16 cellular contexts compared by ENCODE assay signal in genomic region chr7:7352845-7353244, GRCh38.
DNase-seq lines count a peak whose midpoint lies in the region; ATAC-seq and TF ChIP-seq lines count a peak whose summit lies in the region.
"Had no signal": no experiment of that assay in that cellular context is flagged by ENCODE, and none has a peak within 500 bp of the region (broad histone marks: within the 10 kb centered on the region; RNA-seq: fewer than 3 reads in every experiment).

No MANE protein-coding gene starts in this region.

- H3K9me3 ChIP-seq in Caco-2 = no peaks in the 10 kb centered on the region
- H3K9me3 ChIP-seq in mammary epithelial cell (replicated peaks; ENCODE audit: insufficient read depth, low read length) = no peaks in the 10 kb centered on the region
- H3K9me3 ChIP-seq in upper lobe of left lung = no peaks in the 10 kb centered on the region

- ATAC-seq in natural killer cell treated with Interleukin-12 subunit alpha and Interleukin-12 subunit beta and Interleukin-15 and Interleukin-18, amount 100 ng/mL, for 72 hours = no peak
- no peak for ATAC-seq in upper lobe of left lung (ENCODE audit: low FRiP score in 2 of 2)
- ATAC-seq: activated CD8-positive, alpha-beta memory T cell treated with anti-CD3 and anti-CD28 coated beads, Interleukin-2, amount 10 ng/mL, durations not matched to agents 7 days and 5 days had no signal

- H3K27me3 ChIP-seq in Caco-2 (replicated peaks; ENCODE audit: control insufficient read depth, insufficient read depth, low read length) (no peaks in the 10 kb centered on the region), mammary epithelial cell (ENCODE audit: insufficient read depth, low read length) (no peaks in the 10 kb centered on the region), kidney epithelial cell (ENCODE audit: control insufficient read depth, insufficient read depth, low read length) (no peaks in the 10 kb centered on the region), upper lobe of left lung (no peaks in the 10 kb centered on the region)

- peak; percentile 15 to 20 for TF ChIP-seq CTCF in Caco-2 (IDR thresholded peaks at IDR 0.05; ENCODE audit: insufficient read depth in 1 of 2, low read depth in 1 of 2, low read length in 1 of 2, severe bottlenecking in 1 of 2, unreplicated experiment in 1 of 2)
- peak; percentile 46 to 73 for TF ChIP-seq CTCF in mammary epithelial cell (conservative IDR thresholded peaks at IDR 0.05 in 1 of 2, IDR thresholded peaks at IDR 0.05 in 1 of 2; ENCODE audit: extremely low read depth in 1 of 2, insufficient read depth in 1 of 2, low read depth in 1 of 2, low read length in 2 of 2)
- TF ChIP-seq CTCF in kidney epithelial cell (IDR thresholded peaks at IDR 0.05; ENCODE audit: insufficient read depth, low read length, poor library complexity, severe bottlenecking) = peak; percentile 22
- no peak for TF ChIP-seq CTCF in upper lobe of left lung (IDR thresholded peaks at IDR 0.05)

- peak overlapping the region; percentile 44 for H3K4me2 ChIP-seq in mammary epithelial cell (ENCODE audit: insufficient read depth, low read depth, low read length)

- H3K36me3 Mint-ChIP-seq in Caco-2 (ENCODE audit: insufficient read depth, unreplicated experiment) = no peaks in the 10 kb centered on the region
- no peaks in the 10 kb centered on the region for H3K36me3 Mint-ChIP-seq in natural killer cell treated with Interleukin-12 subunit alpha and Interleukin-12 subunit beta and Interleukin-15 and Interleukin-18, amount 100 ng/mL, for 72 hours
- H3K36me3 Mint-ChIP-seq: activated CD8-positive, alpha-beta memory T cell treated with anti-CD3 and anti-CD28 coated beads, Interleukin-2, amount 10 ng/mL, durations not matched to agents 7 days and 5 days had no signal

- POLR2A ChIA-PET in Caco-2 (lab: Charles Lee) = no interaction called here

- H2AFZ ChIP-seq in mammary epithelial cell (ENCODE audit: low read depth, low read length) = no peak overlapping the region

- peaks cover 12% of the 10 kb centered on the region; the same call in 1 of the 2 replicates for H3K4me1 ChIP-seq in Caco-2
- peaks cover 7% of the 10 kb centered on the region for H3K4me1 ChIP-seq in mammary epithelial cell (ENCODE audit: insufficient read depth, low read length)
- no peaks in the 10 kb centered on the region for H3K4me1 ChIP-seq in upper lobe of left lung

- H4K20me1 ChIP-seq in mammary epithelial cell (ENCODE audit: insufficient read depth, low read length) = no peaks in the 10 kb centered on the region

- in situ Hi-C loops in mammary epithelial cell (cut with MboI; ENCODE audit: low sequenced_read_pairs in 2 of 2) = loop anchor here (5.0 to 25.0 kb wide), 3 partner anchors 238 to 391 kb away; no protein-coding TSS in a partner anchor

- H3K79me2 ChIP-seq in mammary epithelial cell (ENCODE audit: insufficient read depth, low read length) = no peaks in the 10 kb centered on the region

- no peak for TF ChIP-seq POLR2A in upper lobe of left lung (IDR thresholded peaks at IDR 0.05)

- no peak overlapping the region for H3K4me3 ChIP-seq in Caco-2 (ENCODE audit: low read depth, low read length)
- H3K4me3 ChIP-seq in mammary epithelial cell (replicated peaks in 1 of 3; ENCODE audit: insufficient read depth in 1 of 3, low read depth in 2 of 3, low read length in 3 of 3) = no peak overlapping the region
- H3K4me3 ChIP-seq in kidney epithelial cell (ENCODE audit: low read depth, low read length) = no peak overlapping the region
- H3K4me3 ChIP-seq in upper lobe of left lung = no peak overlapping the region

- CTCF ChIA-PET in Caco-2 (lab: Charles Lee) (no interaction called here), mammary epithelial cell (lab: Charles Lee; ENCODE audit: low non-redundant PET) (interaction anchor here (0.6 to 1.0 kb wide), 2 partner anchors 178 to 249 kb away, joined by 3 to 4 read pairs; no protein-coding TSS in a partner anchor)

- dilution Hi-C loops in mammary epithelial cell (cut with HindIII; ENCODE audit: low sequenced_read_pairs) = no loop called here

- peaks cover 16% of the 10 kb centered on the region for H3K4me1 Mint-ChIP-seq in Caco-2 (ENCODE audit: low read depth, unreplicated experiment)
- no peaks in the 10 kb centered on the region for H3K4me1 Mint-ChIP-seq in natural killer cell treated with Interleukin-12 subunit alpha and Interleukin-12 subunit beta and Interleukin-15 and Interleukin-18, amount 100 ng/mL, for 72 hours (ENCODE audit: low read depth in 2 of 2)
- H3K4me1 Mint-ChIP-seq: activated CD8-positive, alpha-beta memory T cell treated with anti-CD3 and anti-CD28 coated beads, Interleukin-2, amount 10 ng/mL, durations not matched to agents 7 days and 5 days; activated naive CD4-positive, alpha-beta T cell treated with anti-CD3 and anti-CD28 coated beads, Interleukin-2, amount 50 U/mL, for 24 hours had no signal

- no peaks in the 10 kb centered on the region for H3K36me3 ChIP-seq in Caco-2 (ENCODE audit: control insufficient read depth, insufficient read depth, low read length)
- no peaks in the 10 kb centered on the region for H3K36me3 ChIP-seq in mammary epithelial cell (ENCODE audit: insufficient read depth, low read length)
- H3K36me3 ChIP-seq in kidney epithelial cell (ENCODE audit: control insufficient read depth, insufficient read depth, low read length) = no peaks in the 10 kb centered on the region
- no peaks in the 10 kb centered on the region for H3K36me3 ChIP-seq in upper lobe of left lung

- H3K27ac ChIP-seq in mammary epithelial cell (ENCODE audit: insufficient read depth, low read depth, low read length) (no peak overlapping the region), upper lobe of left lung (no peak overlapping the region)

- WGBS in mammary epithelial cell (ENCODE audit: low coverage, missing lambda C conversion rate) = 100% methylated on average over 1 of the region's 3 CpGs
- 70 to 73% methylated on average over 3 of the region's 3 CpGs for WGBS in upper lobe of left lung, 2 donors

- no peak overlapping the region for H3K4me3 Mint-ChIP-seq in Caco-2 (ENCODE audit: unreplicated experiment)
- H3K4me3 Mint-ChIP-seq in natural killer cell treated with Interleukin-12 subunit alpha and Interleukin-12 subunit beta and Interleukin-15 and Interleukin-18, amount 100 ng/mL, for 72 hours = no peak overlapping the region
- H3K4me3 Mint-ChIP-seq: activated CD8-positive, alpha-beta memory T cell treated with anti-CD3 and anti-CD28 coated beads, Interleukin-2, amount 10 ng/mL, durations not matched to agents 7 days and 5 days; activated naive CD4-positive, alpha-beta T cell treated with anti-CD3 and anti-CD28 coated beads, Interleukin-2, amount 50 U/mL, for 24 hours had no signal

- no peak overlapping the region for H3K27ac Mint-ChIP-seq in Caco-2 (ENCODE audit: unreplicated experiment)
- H3K27ac Mint-ChIP-seq in natural killer cell treated with Interleukin-12 subunit alpha and Interleukin-12 subunit beta and Interleukin-15 and Interleukin-18, amount 100 ng/mL, for 72 hours = no peak overlapping the region
- H3K27ac Mint-ChIP-seq: activated CD8-positive, alpha-beta memory T cell treated with anti-CD3 and anti-CD28 coated beads, Interleukin-2, amount 10 ng/mL, durations not matched to agents 7 days and 5 days; activated naive CD4-positive, alpha-beta T cell treated with anti-CD3 and anti-CD28 coated beads, Interleukin-2, amount 50 U/mL, for 24 hours had no signal

- BruUV-seq in Caco-2 (replicated peaks; lab: Mats Ljungman, UMichigan) (no TSS peak), mammary epithelial cell (replicated peaks; lab: Mats Ljungman, UMichigan) (no TSS peak)

- no peak for TF ChIP-seq EP300 in upper lobe of left lung (IDR thresholded peaks at IDR 0.05)

- DNase-seq in Caco-2 (no peak), HT1080 (ENCODE audit: low read depth) (peak; percentile 12), mammary epithelial cell (peak; percentile 78), kidney epithelial cell (ENCODE audit: low read depth) (no peak), OCI-M1 (lab: John Stamatoyannopoulos, UW) (no peak), upper lobe of left lung (no peak)
- no peak for DNase-seq in natural killer cell treated with Interleukin-12 subunit alpha and Interleukin-12 subunit beta and Interleukin-15 and Interleukin-18, amount 100 ng/mL, for 72 hours (ENCODE audit: low spot score)
- DNase-seq in activated T-cell treated with anti-CD3 and anti-CD28 coated beads, Interleukin-2, amount 50 U/mL, for 48 hours = no peak
- DNase-seq: activated CD8-positive, alpha-beta memory T cell treated with anti-CD3 and anti-CD28 coated beads, Interleukin-2, amount 10 ng/mL, durations not matched to agents 7 days and 5 days; AML-193; caudate nucleus; GOT3; hypothalamus; NCI-H226; stimulated activated CD4-positive, alpha-beta T cell treated with anti-CD3 and anti-CD28 coated beads, Interleukin-1b, Interleukin-23, amount 100 ng/mL, for 48 hours had no signal

- H3K9ac ChIP-seq in mammary epithelial cell (ENCODE audit: insufficient read depth, low read length) = no peak overlapping the region

- intact Hi-C loops in Caco-2 (cut with micrococcal nuclease; ENCODE audit: unreplicated experiment) (loop anchor here (5.0 kb wide), 2 partner anchors 86 to 251 kb away; no protein-coding TSS in a partner anchor), mammary epithelial cell (cut with micrococcal nuclease) (loop anchor here (1.0 to 5.0 kb wide), 4 partner anchors 91 to 388 kb away; partner anchors contain the start of gene C1GALT1)

- no peaks in the 10 kb centered on the region for H3K27me3 Mint-ChIP-seq in Caco-2 (ENCODE audit: insufficient read depth, unreplicated experiment)
- H3K27me3 Mint-ChIP-seq in natural killer cell treated with Interleukin-12 subunit alpha and Interleukin-12 subunit beta and Interleukin-15 and Interleukin-18, amount 100 ng/mL, for 72 hours = peaks cover 9 to 26% of the 10 kb centered on the region in 2 donors

- H3K9me3 Mint-ChIP-seq in Caco-2 (ENCODE audit: unreplicated experiment) = no peaks in the 10 kb centered on the region
- H3K9me3 Mint-ChIP-seq in natural killer cell treated with Interleukin-12 subunit alpha and Interleukin-12 subunit beta and Interleukin-15 and Interleukin-18, amount 100 ng/mL, for 72 hours = no peaks in the 10 kb centered on the region
- H3K9me3 Mint-ChIP-seq: activated naive CD4-positive, alpha-beta T cell treated with anti-CD3 and anti-CD28 coated beads, Interleukin-2, amount 50 U/mL, for 24 hours had no signal

Comparison
In these comparisons a context has a peak if more than half of its experiments do, and no peak if none do; other contexts are left out.
1. DNase-seq: peak in HT1080 (single experiment) and mammary epithelial cell (single experiment); none in Caco-2 (0 of 2), kidney epithelial cell (single experiment), OCI-M1 (single experiment), natural killer cell treated with Interleukin-12 subunit alpha and Interleukin-12 subunit beta and Interleukin-15 and Interleukin-18, amount 100 ng/mL, for 72 hours (single experiment), activated T-cell treated with anti-CD3 and anti-CD28 coated beads, Interleukin-2, amount 50 U/mL, for 48 hours (0 of 2) and upper lobe of left lung (0 of 2).
2. CTCF ChIP-seq: peak in Caco-2 (2 of 2), mammary epithelial cell (2 of 2) and kidney epithelial cell (single experiment); none in upper lobe of left lung (0 of 6).